ENCODE assay signal across 8 cellular contexts in genomic region chr16:30698139-30698815, GRCh38. TPM values are rescaled to one million over a fixed set of nuclear protein-coding genes. Genes with fewer than 3 reads are reported as not detected.
A peak's percentile ranks its signal among the peaks of the same experiment; 100 is the strongest.
DNase-seq lines count a peak whose midpoint lies in the region; ATAC-seq and TF ChIP-seq lines count a peak whose summit lies in the region.

No MANE protein-coding gene starts in this region.

- ATAC-seq in HG02852 (IDR thresholded peaks at IDR 0.05; ENCODE audit: unreplicated experiment): peak; percentile 63
- ATAC-seq in heart right ventricle: peak; percentile 86 to 94 (median 90)

- intact Hi-C loops in heart right ventricle (cut with DNase I): loop anchor here in 4 of 10 donors (1.0 to 10.0 kb wide), 5 partner anchors 39 to 166 kb away; partner anchors contain the start of genes FBRS (in 4 of the 4), PHKG2 (in 1 of the 4) and ZNF747 (in 1 of the 4)
- intact Hi-C loops in posterior cingulate gyrus (cut with DNase I): loop anchor here (1.0 to 2.0 kb wide), 3 partner anchors 40 to 51 kb away; partner anchors contain the start of genes FBRS, PHKG2 and PRR14

- DNase-seq in GM13977 (ENCODE audit: low spot score): peak; percentile 99
- DNase-seq in NCI-H1436 treated with DMSO at 0.1 percent for 48 hours (lab: John Stamatoyannopoulos, UW): peak; percentile 49
- DNase-seq in SW480 (ENCODE audit: low spot score): peak; percentile 85
- DNase-seq in heart right ventricle: peak; percentile 99
- peak; percentile 79 to 99 (median 84) for DNase-seq in posterior cingulate gyrus
- DNase-seq in type B pancreatic cell (ENCODE audit: extremely low spot score, unreplicated experiment): peak; percentile 99

- H3K36me3 ChIP-seq in heart right ventricle: peaks cover 0 to 36% (median 25%) of the 10 kb centered on the region in 9 donors

- no peaks in the 10 kb centered on the region for H3K27me3 ChIP-seq in heart right ventricle

- in situ Hi-C loops in GM13977 (cut with MboI; ENCODE audit: low pct_unique_long_range_greater_than_20kb, low sequenced_read_pairs, unreplicated experiment): no loop called here

- peaks cover 9% of the 10 kb centered on the region for H3K36me3 Mint-ChIP-seq in type B pancreatic cell

- H3K27ac ChIP-seq in adipose tissue (ENCODE audit: low read depth, low read length): peak overlapping the region; percentile 97
- H3K27ac ChIP-seq in heart right ventricle: peak overlapping the region; percentile 97 to 100 (median 100)

- H3K4me3 Mint-ChIP-seq in type B pancreatic cell: peak overlapping the region; percentile 100

- H3K4me1 Mint-ChIP-seq in type B pancreatic cell (ENCODE audit: unreplicated experiment): peaks cover 7% of the 10 kb centered on the region

- 0 to 1% (median 0%) methylated on average over 49 to 76 of the region's 76 CpGs for WGBS in adipose tissue, 3 donors
- 0% methylated on average over 61 to 76 of the region's 76 CpGs for WGBS in heart right ventricle, 2 donors

- H3K4me1 ChIP-seq in heart right ventricle: peaks cover 0 to 43% (median 31%) of the 10 kb centered on the region in 9 donors

- H3K9me3 ChIP-seq in heart right ventricle: no peaks in the 10 kb centered on the region

- no peaks in the 10 kb centered on the region for H3K27me3 Mint-ChIP-seq in type B pancreatic cell

- H3K9me3 Mint-ChIP-seq in type B pancreatic cell: no peaks in the 10 kb centered on the region

- peak; percentile 0 for TF ChIP-seq CTCF in GM13977 (IDR thresholded peaks at IDR 0.05; ENCODE audit: extremely low read depth, insufficient read depth, missing control alignments)
- no peak for TF ChIP-seq CTCF in heart right ventricle (IDR thresholded peaks at IDR 0.05)
- no peak for TF ChIP-seq CTCF in type B pancreatic cell (conservative IDR thresholded peaks at IDR 0.05)

- H3K4me3 ChIP-seq in heart right ventricle: peak overlapping the region; percentile 84 to 100 (median 94)

- H3K27ac Mint-ChIP-seq in type B pancreatic cell: peak overlapping the region; percentile 100

RNA-seq across cellular contexts. Expression of gene SRCAP, which starts 0.7 kb away (rescaled TPM):
- 10 to 100 TPM in 2 of 3 donors, 1 to 10 TPM in 1; 7.3 to 16.8 (median 16.5) TPM for polyA plus RNA-seq in adipose tissue
- 10 to 100 TPM; 40.1 to 60.6 (median 46.7) TPM for total RNA-seq in heart right ventricle
- polyA plus RNA-seq in heart right ventricle: 10 to 100 TPM in 1 of 2 donors, 1 to 10 TPM in 1; 2.6 to 26.3 TPM
- total RNA-seq in type B pancreatic cell (ENCODE audit: low replicate concordance): 62.8 and 73.5 TPM in 2 replicates

RNA-seq across cellular contexts. Expression of gene FBRS, which starts 40.0 kb away (rescaled TPM):
- polyA plus RNA-seq in adipose tissue: 10 to 100 TPM; 17.0 to 32.2 (median 32.1) TPM
- total RNA-seq in heart right ventricle: 10 to 100 TPM; 24.6 to 38.5 (median 27.5) TPM
- 10 to 100 TPM; 30.5 to 40.2 TPM for polyA plus RNA-seq in heart right ventricle
- total RNA-seq in type B pancreatic cell (ENCODE audit: low replicate concordance): 77.3 and 78.2 TPM in 2 replicates

RNA-seq across cellular contexts. Expression of gene PRR14, which starts 47.5 kb away (rescaled TPM):
- polyA plus RNA-seq in adipose tissue (10 to 100 TPM; 27.8 to 54.7 (median 30.6) TPM), heart right ventricle (10 to 100 TPM; 26.8 to 58.1 TPM)
- total RNA-seq in heart right ventricle (10 to 100 TPM in 9 of 10 donors, 1 to 10 TPM in 1; 9.9 to 23.9 (median 16.7) TPM), type B pancreatic cell (ENCODE audit: low replicate concordance) (41.1 and 45.0 TPM in 2 replicates)

RNA-seq across cellular contexts. Expression of gene PHKG2, which starts 49.9 kb away (rescaled TPM):
- polyA plus RNA-seq in adipose tissue: 10 to 100 TPM; 11.8 to 22.0 (median 15.2) TPM
- 10 to 100 TPM; 12.1 to 21.3 (median 15.0) TPM for total RNA-seq in heart right ventricle
- 10 to 100 TPM; 29.1 to 40.7 TPM for polyA plus RNA-seq in heart right ventricle
- 41.5 and 42.4 TPM in 2 replicates for total RNA-seq in type B pancreatic cell (ENCODE audit: low replicate concordance)

Comparison
In these comparisons a context has a peak if more than half of its experiments do, and no peak if none do; other contexts are left out.
1. Peak in every context shown above with its lines: DNase-seq, ATAC-seq, H3K4me3 ChIP-seq and H3K27ac ChIP-seq.
2. DNase-seq: peak in every context shown above with its lines; median percentile 99 in GM13977; 99 in heart right ventricle; 99 in type B pancreatic cell; 85 in SW480; 84 in posterior cingulate gyrus; 49 in NCI-H1436 treated with DMSO at 0.1 percent for 48 hours.